In genomic region chr7:116576350-116577319, GRCh38 we compare ENCODE assay signal across 8 cellular contexts. TPM values are rescaled to one million over a fixed set of nuclear protein-coding genes. Genes with fewer than 3 reads are reported as not detected.
DNase-seq lines count a peak whose midpoint lies in the region; ATAC-seq and TF ChIP-seq lines count a peak whose summit lies in the region.

No MANE protein-coding gene starts in this region.

- H3K9ac ChIP-seq in adipocyte (ENCODE audit: low read length), result peak overlapping the region; percentile 73

- H3K27me3 ChIP-seq in adipocyte (replicated peaks; ENCODE audit: control insufficient read depth, insufficient read depth, low read length), result no peaks in the 10 kb centered on the region

- peak overlapping the region; percentile 17 for H3K4me3 ChIP-seq in adipocyte (ENCODE audit: low read length)

- DNase-seq in adipocyte (ENCODE audit: low read depth), result peak; percentile 68
- no peak for DNase-seq in mesothelial cell of epicardium (ENCODE audit: low spot score in 2 of 2, unreplicated experiment in 2 of 2)
- DNase-seq in amygdala (lab: John Stamatoyannopoulos, UW), result no peak
- no peak for DNase-seq in CD1c-positive myeloid dendritic cell (ENCODE audit: extremely low spot score)
- DNase-seq in Ammon's horn (ENCODE audit: low spot score), result no peak

- no peak for TF ChIP-seq CTCF in mesothelial cell of epicardium (IDR thresholded peaks at IDR 0.05; ENCODE audit: unreplicated experiment)

- H3K36me3 Mint-ChIP-seq in mesothelial cell of epicardium, result no peaks in the 10 kb centered on the region

- peak; percentile 36 for ATAC-seq in GM18505 (IDR thresholded peaks at IDR 0.05; ENCODE audit: unreplicated experiment)
- peak; percentile 27 for ATAC-seq in HG02943 (IDR thresholded peaks at IDR 0.05; ENCODE audit: low read depth, unreplicated experiment)
- ATAC-seq in GM21381 (IDR thresholded peaks at IDR 0.05; ENCODE audit: unreplicated experiment), result no peak

- peak overlapping the region; percentile 38 for H3K27ac Mint-ChIP-seq in mesothelial cell of epicardium

- H3K36me3 ChIP-seq in adipocyte (ENCODE audit: control insufficient read depth, insufficient read depth, low read length, severe bottlenecking), result no peaks in the 10 kb centered on the region

- peaks cover 6% of the 10 kb centered on the region for H3K9me3 Mint-ChIP-seq in mesothelial cell of epicardium

- peaks cover 47% of the 10 kb centered on the region for H3K4me1 ChIP-seq in adipocyte (ENCODE audit: control insufficient read depth, insufficient read depth, low read length)

- H3K4me1 Mint-ChIP-seq in mesothelial cell of epicardium, result peaks cover 6% of the 10 kb centered on the region

- H3K4me3 Mint-ChIP-seq in mesothelial cell of epicardium, result no peak overlapping the region

- peaks cover 9% of the 10 kb centered on the region for H3K9me3 ChIP-seq in adipocyte (ENCODE audit: control insufficient read depth, low read length)

- H3K27me3 Mint-ChIP-seq in mesothelial cell of epicardium (ENCODE audit: low read depth), result no peaks in the 10 kb centered on the region

- TF ChIP-seq POLR2A in GM18505 (IDR thresholded peaks at IDR 0.05; ENCODE audit: borderline replicate concordance, extremely low read depth, insufficient read depth, insufficient read length), result no peak

RNA-seq across cellular contexts. Expression of gene CAV1, which starts 51.8 kb away (rescaled TPM):
- 2.6 to 3.4 TPM (median 2.7 TPM) in 3 replicates for total RNA-seq in mesothelial cell of epicardium
